In the genomic region with DNA sequence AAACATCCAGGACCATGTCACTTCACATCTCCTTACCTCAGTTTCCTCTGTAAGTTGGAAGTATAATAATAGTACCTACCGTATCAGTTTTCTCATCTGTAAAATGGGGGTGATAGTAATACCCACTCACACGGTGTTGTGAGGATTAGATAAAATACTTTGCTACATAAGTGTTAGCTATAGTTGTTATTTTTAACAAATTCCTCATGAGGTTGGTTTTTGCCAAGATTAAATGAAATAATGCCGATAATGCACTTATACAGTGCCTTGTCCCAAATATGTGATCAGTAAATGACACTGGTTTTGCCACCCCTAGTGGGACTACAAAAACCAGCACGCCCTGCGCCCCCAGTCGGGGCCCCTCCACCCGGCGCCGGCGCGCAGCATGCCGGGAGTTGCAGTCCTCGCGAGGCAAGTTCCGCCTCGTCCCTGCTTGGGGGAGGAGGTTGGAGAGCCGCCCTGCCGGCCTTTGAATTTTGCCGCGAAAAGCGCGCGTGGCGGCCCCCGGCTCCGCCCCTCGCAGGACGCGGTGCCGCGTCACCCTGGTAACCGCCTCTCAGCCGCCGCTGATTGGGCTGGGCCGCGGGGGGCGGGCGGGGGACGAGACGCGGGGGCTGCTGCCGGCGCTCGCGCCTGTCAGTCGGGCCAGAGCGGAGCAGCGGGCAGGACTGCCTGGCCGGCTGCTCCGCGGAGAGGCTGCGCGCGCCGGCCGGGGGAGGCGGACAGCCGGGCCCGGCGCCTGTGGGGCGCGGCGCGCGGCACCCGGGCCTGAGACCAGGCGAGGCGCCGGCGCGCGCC, we compare ENCODE assay signal across 8 cellular contexts. TPM values are rescaled to one million over a fixed set of nuclear protein-coding genes. Genes with fewer than 3 reads are reported as not detected.
A peak's percentile ranks its signal among the peaks of the same experiment; 100 is the strongest.
DNase-seq lines count a peak whose midpoint lies in the region; ATAC-seq and TF ChIP-seq lines count a peak whose summit lies in the region.

A gene (plus strand): TSS at position 639 of the 798 bp plus-strand sequence. CDS start 30,322 bp downstream, outside the sequence.

- peaks cover 0 to 89% (median 23%) of the 10 kb centered on the region in 7 donors for H3K27me3 ChIP-seq in spleen (replicated peaks in 1 of 7)

- no peak within 1 kb of the TSS for H3K27ac Mint-ChIP-seq in central memory CD8-positive, alpha-beta T cell (ENCODE audit: low read depth)

- peaks cover 4 to 56% (median 26%) of the 10 kb centered on the region in 6 donors for H3K4me1 ChIP-seq in spleen

- TF ChIP-seq POLR2A in spleen (IDR thresholded peaks at IDR 0.05), result peak in 1 of 3 donors; percentile 49

- H3K36me3 Mint-ChIP-seq in central memory CD8-positive, alpha-beta T cell (ENCODE audit: insufficient read depth), result peaks cover 2% of the 10 kb centered on the region

- H3K27me3 Mint-ChIP-seq in central memory CD8-positive, alpha-beta T cell, result peaks cover 26% of the 10 kb centered on the region

- intact Hi-C loops in spleen (cut with DNase I; ENCODE audit: low total_unique reads), result loop anchor here (10.0 kb wide), 2 partner anchors 61 to 119 kb away; no protein-coding TSS in a partner anchor

- DNase-seq in AG09309 (ENCODE audit: low read depth) (peak; percentile 71), NCI-H345 (lab: John Stamatoyannopoulos, UW) (peak; percentile 98), inferior parietal cortex (ENCODE audit: extremely low spot score) (peak; percentile 97), spleen (peak; percentile 99)
- DNase-seq in activated CD4-positive, CD25-positive, alpha-beta regulatory T cell (lab: John Stamatoyannopoulos, UW), result peak; percentile 91 to 98 (median 95)
- peak; percentile 94 to 97 for DNase-seq in central memory CD8-positive, alpha-beta T cell (ENCODE audit: low spot score in 2 of 2)

- H3K9me3 Mint-ChIP-seq in central memory CD8-positive, alpha-beta T cell, result no peaks in the 10 kb centered on the region

- no peaks in the 10 kb centered on the region for H3K9me3 ChIP-seq in spleen

- no peaks in the 10 kb centered on the region for H3K36me3 ChIP-seq in spleen

- ATAC-seq in GM19023 (IDR thresholded peaks at IDR 0.05; ENCODE audit: unreplicated experiment) (peak; percentile 89), HG03196 (IDR thresholded peaks at IDR 0.05; ENCODE audit: unreplicated experiment) (peak; percentile 94)
- peak; percentile 92 for ATAC-seq in central memory CD8-positive, alpha-beta T cell (replicated peaks; ENCODE audit: extremely low read depth, poor library complexity, severe bottlenecking)

- no peaks in the 10 kb centered on the region for H3K4me1 Mint-ChIP-seq in central memory CD8-positive, alpha-beta T cell

- 1 to 3% (median 3%) methylated on average over 32 to 72 of the region's 72 CpGs for WGBS in spleen, 5 donors

- H3K4me3 ChIP-seq in AG09309 (ENCODE audit: control insufficient read depth, low read depth, low read length), result peak within 1 kb of the TSS; percentile 40
- peak within 1 kb of the TSS; percentile 72 to 95 (median 90) for H3K4me3 ChIP-seq in spleen

- peak within 1 kb of the TSS; percentile 65 for H3K4me3 Mint-ChIP-seq in central memory CD8-positive, alpha-beta T cell

- TF ChIP-seq CTCF in AG09309 (IDR thresholded peaks at IDR 0.05; ENCODE audit: control insufficient read depth, insufficient read depth, low read depth, low read length, missing control alignments) (no peak), spleen (IDR thresholded peaks at IDR 0.05 in 8 of 11, conservative IDR thresholded peaks at IDR 0.05 in 3 of 11) (peak in 6 of 11 experiments; percentile 28 to 61 (median 40))

- H3K27ac ChIP-seq in spleen, result peak within 1 kb of the TSS in 7 of 8 donors; percentile 26 to 79 (median 68)

RNA-seq across cellular contexts. Expression of the gene that starts here (rescaled TPM):
- total RNA-seq in spleen, result 10 to 100 TPM; 13.9 to 30.7 (median 21.5) TPM
- polyA plus RNA-seq in spleen, result 1 to 10 TPM; 1.3 to 5.2 (median 2.1) TPM

Comparison
In these comparisons a context has a peak if more than half of its experiments do, and no peak if none do; other contexts are left out.
1. Peak in every context shown above with its lines: DNase-seq, ATAC-seq, H3K4me3 ChIP-seq and H3K27ac ChIP-seq.